22 cellular contexts compared by ENCODE assay signal in genomic region chr10:5545011-5545410, GRCh38. TPM values are rescaled to one million over a fixed set of nuclear protein-coding genes. Genes with fewer than 3 reads are reported as not detected.
DNase-seq lines count a peak whose midpoint lies in the region; ATAC-seq and TF ChIP-seq lines count a peak whose summit lies in the region.
"Had no signal": no experiment of that assay in that cellular context is flagged by ENCODE, and none has a peak within 500 bp of the region (broad histone marks: within the 10 kb centered on the region; RNA-seq: fewer than 3 reads in every experiment).

No MANE protein-coding gene starts in this region.

- intact Hi-C loops in activated naive CD4-positive, alpha-beta T cell treated with anti-CD3 and anti-CD28 coated beads for 36 hours (cut with micrococcal nuclease) = loop anchor here (10.0 kb wide), 1 partner anchor 250 kb away; no protein-coding TSS in a partner anchor
- intact Hi-C loops in body of pancreas (cut with DNase I) = no loop called here
- intact Hi-C loops in transverse colon (cut with DNase I; ENCODE audit: low total_unique reads) = loop anchor here (5.0 kb wide), 1 partner anchor 272 kb away; no protein-coding TSS in a partner anchor

- no peak overlapping the region for H3K27ac Mint-ChIP-seq in activated naive CD4-positive, alpha-beta T cell treated with anti-CD3 and anti-CD28 coated beads for 36 hours
- no peak overlapping the region for H3K27ac Mint-ChIP-seq in immature natural killer cell
- H3K27ac Mint-ChIP-seq: activated CD4-positive, alpha-beta memory T cell treated with anti-CD3 and anti-CD28 coated beads for 36 hours; CD8-positive, alpha-beta memory T cell had no signal

- WGBS in body of pancreas, 2 donors = 47 to 56% methylated on average over 1 of the region's 1 CpG
- 64% methylated on average over 1 of the region's 1 CpG; no CpG with 5 or more reads in 1 of the 2 donors for WGBS in transverse colon (ENCODE audit: low coverage in 1 of 2), 2 donors

- H3K36me3 Mint-ChIP-seq in activated naive CD4-positive, alpha-beta T cell treated with anti-CD3 and anti-CD28 coated beads for 36 hours (ENCODE audit: low read depth) = no peaks in the 10 kb centered on the region
- H3K36me3 Mint-ChIP-seq in immature natural killer cell = peaks cover 0 to 4% (median 0%) of the 10 kb centered on the region in 3 donors

- H3K9me3 ChIP-seq in body of pancreas (no peaks in the 10 kb centered on the region), mucosa of rectum (ENCODE audit: control insufficient read depth in 2 of 2, low read length in 2 of 2) (no peaks in the 10 kb centered on the region), transverse colon (no peaks in the 10 kb centered on the region)
- H3K9me3 ChIP-seq: mucosa of descending colon had no signal

- no peak for ATAC-seq in body of pancreas
- ATAC-seq in HG03378 (IDR thresholded peaks at IDR 0.05; ENCODE audit: unreplicated experiment) = no peak
- no peak for ATAC-seq in GM18502 (IDR thresholded peaks at IDR 0.05; ENCODE audit: poor library complexity, unreplicated experiment)
- ATAC-seq: SK-N-SH treated with all-trans-retinoic acid at 6 μM for 48 hours had no signal

- TF ChIP-seq CTCF in body of pancreas (IDR thresholded peaks at IDR 0.05) = no peak
- TF ChIP-seq CTCF in transverse colon (IDR thresholded peaks at IDR 0.05) = no peak

- H3K27me3 ChIP-seq in body of pancreas (no peaks in the 10 kb centered on the region), mucosa of rectum (ENCODE audit: control insufficient read depth in 2 of 2, insufficient read depth in 2 of 2, low read length in 2 of 2) (no peaks in the 10 kb centered on the region), transverse colon (no peaks in the 10 kb centered on the region)

- H3K4me1 ChIP-seq in body of pancreas (peaks cover 56% of the 10 kb centered on the region), mucosa of rectum (ENCODE audit: control insufficient read depth in 2 of 2, insufficient read depth in 2 of 2, low read length in 2 of 2) (peaks cover 49 to 66% of the 10 kb centered on the region in 2 donors), transverse colon (peaks cover 28 to 71% (median 54%) of the 10 kb centered on the region in 4 donors)

- H3K9ac ChIP-seq in mucosa of rectum (ENCODE audit: low read depth in 1 of 2, low read length in 2 of 2) = peak overlapping the region in 1 of 2 donors; percentile 85

- H3K9me3 Mint-ChIP-seq in activated naive CD4-positive, alpha-beta T cell treated with anti-CD3 and anti-CD28 coated beads for 36 hours = peaks cover 10% of the 10 kb centered on the region
- H3K9me3 Mint-ChIP-seq in immature natural killer cell = peaks cover 0 to 10% (median 6%) of the 10 kb centered on the region in 6 donors

- no peak for TF ChIP-seq EP300 in transverse colon (IDR thresholded peaks at IDR 0.05; ENCODE audit: low read depth)

- H3K36me3 ChIP-seq in body of pancreas (replicated peaks in 1 of 2; ENCODE audit: insufficient read depth in 1 of 2, low read depth in 2 of 2) (no peaks in the 10 kb centered on the region), mucosa of rectum (ENCODE audit: control insufficient read depth in 2 of 2, insufficient read depth in 2 of 2, low read length in 2 of 2) (no peaks in the 10 kb centered on the region), transverse colon (no peaks in the 10 kb centered on the region)

- peak; percentile 0 for DNase-seq in activated naive CD4-positive, alpha-beta T cell treated with anti-CD3 and anti-CD28 coated beads for 36 hours
- no peak for DNase-seq in activated naive CD4-positive, alpha-beta T cell (lab: John Stamatoyannopoulos, UW)
- DNase-seq in body of pancreas (peak in 3 of 4 donors; percentile 5 to 12 (median 9)), transverse colon (peak; percentile 4), immature natural killer cell (no peak)
- DNase-seq: activated CD4-positive, alpha-beta memory T cell treated with anti-CD3 and anti-CD28 coated beads for 36 hours; amygdala; CD8-positive, alpha-beta memory T cell; NCI-H187 treated with DMSO at 0.1 percent for 48 hours; NCI-H446 treated with DMSO at 0.1 percent for 48 hours had no signal

- no peaks in the 10 kb centered on the region for H3K27me3 Mint-ChIP-seq in activated naive CD4-positive, alpha-beta T cell treated with anti-CD3 and anti-CD28 coated beads for 36 hours (ENCODE audit: low read depth)
- H3K27me3 Mint-ChIP-seq in immature natural killer cell (ENCODE audit: low read depth in 3 of 3) = peaks cover 2 to 14% (median 5%) of the 10 kb centered on the region in 3 donors
- H3K27me3 Mint-ChIP-seq: activated CD4-positive, alpha-beta memory T cell treated with anti-CD3 and anti-CD28 coated beads for 36 hours had no signal

- H3K4me3 Mint-ChIP-seq in activated naive CD4-positive, alpha-beta T cell treated with anti-CD3 and anti-CD28 coated beads for 36 hours = no peak overlapping the region
- no peak overlapping the region for H3K4me3 Mint-ChIP-seq in immature natural killer cell
- H3K4me3 Mint-ChIP-seq: activated CD4-positive, alpha-beta memory T cell treated with anti-CD3 and anti-CD28 coated beads for 36 hours; CD8-positive, alpha-beta memory T cell had no signal

- H3K27ac ChIP-seq in body of pancreas = peak overlapping the region in 3 of 4 donors; percentile 21 to 59 (median 45)
- peak overlapping the region; percentile 97 to 99 for H3K27ac ChIP-seq in mucosa of rectum (ENCODE audit: low read depth in 2 of 2, low read length in 2 of 2)
- H3K27ac ChIP-seq in transverse colon = peak overlapping the region; percentile 86 to 93 (median 90)

- in situ Hi-C loops in transverse colon (cut with MboI; ENCODE audit: low pct_ligation_motif_present in 1 of 4, low pct_unique_long_range_greater_than_20kb in 1 of 4, low sequenced_read_pairs in 3 of 4) = no loop called here

- H3K4me3 ChIP-seq in body of pancreas (no peak overlapping the region), mucosa of rectum (ENCODE audit: low read length in 2 of 2) (no peak overlapping the region), transverse colon (no peak overlapping the region)
- H3K4me3 ChIP-seq: mucosa of descending colon had no signal

- H3K4me1 Mint-ChIP-seq in activated naive CD4-positive, alpha-beta T cell treated with anti-CD3 and anti-CD28 coated beads for 36 hours (ENCODE audit: low read depth) = peaks cover under 1% of the 10 kb centered on the region
- H3K4me1 Mint-ChIP-seq in immature natural killer cell = no peaks in the 10 kb centered on the region
- H3K4me1 Mint-ChIP-seq: CD8-positive, alpha-beta memory T cell had no signal

- TF ChIP-seq POLR2A in body of pancreas (IDR thresholded peaks at IDR 0.05) = no peak
- no peak for TF ChIP-seq POLR2A in transverse colon (IDR thresholded peaks at IDR 0.05)

- CTCF ChIA-PET in activated naive CD4-positive, alpha-beta T cell treated with anti-CD3 and anti-CD28 coated beads for 36 hours (lab: Charles Lee) = interaction anchor here (0.9 kb wide), 1 partner anchor 13 kb away, joined by 3 read pairs; no protein-coding TSS in a partner anchor

RNA-seq across cellular contexts. Expression of gene CALML3, which starts 20.2 kb away (rescaled TPM):
- not detected for total RNA-seq in activated naive CD4-positive, alpha-beta T cell treated with anti-CD3 and anti-CD28 coated beads for 36 hours
- total RNA-seq in body of pancreas (not detected), transverse colon (not detected)
- not detected for polyA plus RNA-seq in immature natural killer cell
- total RNA-seq: A673; activated CD4-positive, alpha-beta memory T cell treated with anti-CD3 and anti-CD28 coated beads for 36 hours; CD8-positive, alpha-beta memory T cell; Daoy; epithelial cell of proximal tubule; glomerular endothelial cell; H4; HT-29; posterior vena cava had no signal
- polyA plus RNA-seq: CD8-positive, alpha-beta memory T cell had no signal

RNA-seq across cellular contexts. Expression of gene CALML5, which starts 45.6 kb away (rescaled TPM):
- not detected for total RNA-seq in activated naive CD4-positive, alpha-beta T cell treated with anti-CD3 and anti-CD28 coated beads for 36 hours
- total RNA-seq in body of pancreas (not detected), transverse colon (not detected)
- polyA plus RNA-seq in immature natural killer cell = not detected
- total RNA-seq: A673; activated CD4-positive, alpha-beta memory T cell treated with anti-CD3 and anti-CD28 coated beads for 36 hours; CD8-positive, alpha-beta memory T cell; Daoy; epithelial cell of proximal tubule; glomerular endothelial cell; H4; mucosa of descending colon; posterior vena cava had no signal
- polyA plus RNA-seq: CD8-positive, alpha-beta memory T cell had no signal

Comparison
In these comparisons a context has a peak if more than half of its experiments do, and no peak if none do; other contexts are left out.
1. DNase-seq: peak in activated naive CD4-positive, alpha-beta T cell treated with anti-CD3 and anti-CD28 coated beads for 36 hours (single experiment), body of pancreas (3 of 4) and transverse colon (single experiment); none in activated naive CD4-positive, alpha-beta T cell (0 of 4) and immature natural killer cell (0 of 3).
2. H3K27ac ChIP-seq: peak in every context shown above with its lines; median percentile 98 in mucosa of rectum; 90 in transverse colon; 45 in body of pancreas.